8 cellular contexts compared by ENCODE assay signal in the genomic region with DNA sequence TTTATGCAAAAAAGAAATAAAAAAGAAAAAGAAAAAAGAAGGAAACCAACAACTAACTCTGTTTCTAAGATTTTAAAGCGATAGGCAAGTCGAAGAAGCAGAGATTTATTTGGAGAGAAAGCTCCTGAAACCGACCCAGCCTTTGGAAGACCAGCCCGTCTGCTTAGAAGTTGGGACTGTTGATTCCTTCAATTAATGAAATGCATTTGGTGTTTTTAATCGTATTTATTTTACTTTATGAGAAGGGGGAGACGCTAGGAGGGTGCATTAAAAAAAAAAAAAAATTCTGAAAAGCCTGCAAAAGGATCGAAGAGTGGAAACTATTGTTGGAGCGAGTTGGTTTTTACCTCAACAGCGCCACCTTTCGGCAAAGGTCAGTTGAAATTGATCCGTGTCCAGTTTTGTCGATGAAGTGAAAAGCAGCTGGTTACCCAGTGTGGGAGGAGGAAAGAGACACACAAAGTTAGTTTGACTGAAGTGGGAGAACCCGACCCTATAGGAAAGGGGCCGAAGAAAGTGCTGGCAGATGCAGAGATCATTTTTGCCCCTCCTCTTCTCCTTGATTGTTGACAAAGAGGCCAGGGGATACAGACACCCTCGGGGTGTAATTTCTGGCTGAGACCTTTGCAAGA. TPM values are rescaled to one million over a fixed set of nuclear protein-coding genes. Genes with fewer than 3 reads are reported as not detected.
DNase-seq lines count a peak whose midpoint lies in the region; ATAC-seq and TF ChIP-seq lines count a peak whose summit lies in the region.

No MANE protein-coding gene starts in this region.

- H3K4me1 ChIP-seq in A673 (ENCODE audit: insufficient read depth, low read length, poor library complexity, severe bottlenecking) (peaks cover 16% of the 10 kb centered on the region), lower lobe of right lung (peaks cover 4% of the 10 kb centered on the region)

- peaks cover 73% of the 10 kb centered on the region for H3K27me3 ChIP-seq in A673 (replicated peaks; ENCODE audit: insufficient read depth, low read depth, low read length, poor library complexity)
- no peaks in the 10 kb centered on the region for H3K27me3 ChIP-seq in lower lobe of right lung (ENCODE audit: low read depth)

- no TSS peak for BruUV-seq in A673 (replicated peaks; lab: Mats Ljungman, UMichigan)

- peak overlapping the region; percentile 98 for H3K27ac Mint-ChIP-seq in activated CD4-positive, alpha-beta memory T cell treated with anti-CD3 and anti-CD28 coated beads for 36 hours

- CTCF ChIA-PET in A673 (lab: Charles Lee): interaction anchor here (0.7 kb wide), 5 partner anchors 119 to 1954 kb away, joined by 3 to 5 read pairs (median 4); no protein-coding TSS in a partner anchor
- CTCF ChIA-PET in activated CD4-positive, alpha-beta memory T cell treated with anti-CD3 and anti-CD28 coated beads for 36 hours (lab: Charles Lee): interaction anchor here (0.5 to 2.8 kb wide), 44 partner anchors 11 to 1134 kb away, joined by 3 to 18 read pairs (median 3); no protein-coding TSS in a partner anchor

- no peak overlapping the region for H3K27ac ChIP-seq in A673 (ENCODE audit: low read depth, low read length, poor library complexity, severe bottlenecking)
- peak overlapping the region; percentile 91 for H3K27ac ChIP-seq in lower lobe of right lung

- no peaks in the 10 kb centered on the region for H3K9me3 ChIP-seq in A673 (ENCODE audit: low read depth, low read length, poor library complexity, severe bottlenecking)
- no peaks in the 10 kb centered on the region for H3K9me3 ChIP-seq in lower lobe of right lung

- H3K27me3 Mint-ChIP-seq in activated CD4-positive, alpha-beta memory T cell treated with anti-CD3 and anti-CD28 coated beads for 36 hours: peaks cover 4% of the 10 kb centered on the region

- no peaks in the 10 kb centered on the region for H3K9me3 Mint-ChIP-seq in activated CD4-positive, alpha-beta memory T cell treated with anti-CD3 and anti-CD28 coated beads for 36 hours

- H3K4me3 ChIP-seq in A673 (ENCODE audit: low read depth, low read length, poor library complexity, severe bottlenecking) (peak overlapping the region; percentile 37), lower lobe of right lung (peak overlapping the region; percentile 69)

- ATAC-seq in lower lobe of right lung (peak; percentile 27 to 55), HG03520 (IDR thresholded peaks at IDR 0.05; ENCODE audit: unreplicated experiment) (no peak)

- H3K36me3 Mint-ChIP-seq in activated CD4-positive, alpha-beta memory T cell treated with anti-CD3 and anti-CD28 coated beads for 36 hours: peaks cover 29% of the 10 kb centered on the region

- peak; percentile 81 for TF ChIP-seq CTCF in A673 (conservative IDR thresholded peaks at IDR 0.05; ENCODE audit: low read depth, low read length)
- peak; percentile 77 for TF ChIP-seq CTCF in lower lobe of right lung (IDR thresholded peaks at IDR 0.05)

- no peaks in the 10 kb centered on the region for H3K36me3 ChIP-seq in A673 (ENCODE audit: insufficient read depth, low read length, poor library complexity, severe bottlenecking)
- no peaks in the 10 kb centered on the region for H3K36me3 ChIP-seq in lower lobe of right lung

- POLR2A ChIA-PET in A673 (lab: Charles Lee; ENCODE audit: low non-redundant PET): no interaction called here
- POLR2A ChIA-PET in activated CD4-positive, alpha-beta memory T cell treated with anti-CD3 and anti-CD28 coated beads for 36 hours (lab: Charles Lee): interaction anchor here (0.6 to 4.4 kb wide), 24 partner anchors 9 to 1478 kb away, joined by 3 to 44 read pairs (median 4); no protein-coding TSS in a partner anchor

- H3K4me3 Mint-ChIP-seq in activated CD4-positive, alpha-beta memory T cell treated with anti-CD3 and anti-CD28 coated beads for 36 hours: peak overlapping the region; percentile 96

- peak; percentile 70 for DNase-seq in A673 (ENCODE audit: low spot score)
- peak; percentile 48 for DNase-seq in GM19240 (ENCODE audit: insufficient read length, low spot score)
- DNase-seq in NCI-H460 (ENCODE audit: extremely low read depth, low read depth): peak; percentile 56
- peak; percentile 92 for DNase-seq in activated CD4-positive, alpha-beta memory T cell treated with anti-CD3 and anti-CD28 coated beads for 36 hours
- DNase-seq in effector CD8-positive, alpha-beta T cell (lab: John Stamatoyannopoulos, UW): peak; percentile 46
- peak; percentile 66 for DNase-seq in lower lobe of right lung
- DNase-seq in stimulated activated CD4-positive, alpha-beta T cell treated with anti-CD3 and anti-CD28 coated beads, Interleukin-4, amount 100 ng/mL, for 4 hours: peak; percentile 73 to 76

- intact Hi-C loops in A673 (cut with micrococcal nuclease; ENCODE audit: unreplicated experiment) (loop anchor here (2.0 to 10.0 kb wide), 2 partner anchors 1479 to 1927 kb away; no protein-coding TSS in a partner anchor), lower lobe of right lung (cut with DNase I) (no loop called here)
- intact Hi-C loops in activated CD4-positive, alpha-beta memory T cell treated with anti-CD3 and anti-CD28 coated beads for 36 hours (cut with micrococcal nuclease): loop anchor here (1.0 to 10.0 kb wide), 18 partner anchors 26 to 1503 kb away; partner anchors contain the start of gene WWOX

- H3K4me1 Mint-ChIP-seq in activated CD4-positive, alpha-beta memory T cell treated with anti-CD3 and anti-CD28 coated beads for 36 hours (ENCODE audit: low read depth): peaks cover 38% of the 10 kb centered on the region

RNA-seq across cellular contexts. Expression of gene MAF, which starts 1.6 kb away (rescaled TPM):
- 0.06 and 0.24 TPM in 2 replicates for total RNA-seq in A673 (2021)
- total RNA-seq in NCI-H460 (2014; rRNA removed; shearing (Covaris generic)): 0.22 and 0.26 TPM in 2 replicates
- polyA plus RNA-seq in NCI-H460 (2014; cell fraction: nucleus; rRNA removed): not detected in 2 replicates
- 100 to 1,000 TPM; 345 to 360 TPM for total RNA-seq in activated CD4-positive, alpha-beta memory T cell treated with anti-CD3 and anti-CD28 coated beads for 36 hours
- 60.0 TPM for total RNA-seq in lower lobe of right lung

Comparison
In these comparisons a context has a peak if more than half of its experiments do, and no peak if none do; other contexts are left out.
1. RNA of gene MAF, which starts 1.6 kb away (total RNA-seq): 345 to 360 TPM in activated CD4-positive, alpha-beta memory T cell treated with anti-CD3 and anti-CD28 coated beads for 36 hours and 60.0 TPM in lower lobe of right lung (single experiment); 0.22 to 0.26 TPM in NCI-H460 and 0.06 to 0.24 TPM in A673; every median in the first group is over 10 times any median in the second.
2. Peak in every context shown above with its lines, with median percentiles within 50 percentile points of each other: DNase-seq.